Comparison of ENCODE assay signal across 20 cellular contexts in genomic region chr20:25579081-25579770, GRCh38. TPM values are rescaled to one million over a fixed set of nuclear protein-coding genes. Genes with fewer than 3 reads are reported as not detected.
DNase-seq lines count a peak whose midpoint lies in the region; ATAC-seq, FAIRE-seq and TF ChIP-seq lines count a peak whose summit lies in the region.
"Had no signal": no experiment of that assay in that cellular context is flagged by ENCODE, and none has a peak within 500 bp of the region (broad histone marks: within the 10 kb centered on the region; RNA-seq: fewer than 3 reads in every experiment).

No MANE protein-coding gene starts in this region.

- H3K4me1 ChIP-seq in HepG2 (ENCODE audit: insufficient read depth, low read length): peaks cover 91% of the 10 kb centered on the region
- no peaks in the 10 kb centered on the region for H3K4me1 ChIP-seq in right lobe of liver
- H3K4me1 ChIP-seq in SJCRH30: peaks cover 15% of the 10 kb centered on the region
- peaks cover 12% of the 10 kb centered on the region for H3K4me1 ChIP-seq in mesenchymal stem cell (ENCODE audit: control insufficient read depth, insufficient read depth, low read depth, low read length)
- H3K4me1 ChIP-seq in esophagus squamous epithelium: peaks cover 0 to 14% (median 2%) of the 10 kb centered on the region in 3 donors
- H3K4me1 ChIP-seq: foreskin keratinocyte, Peyer's patch had no signal

- H3K14ac ChIP-seq in mesenchymal stem cell (ENCODE audit: low read length in 2 of 2): no peak overlapping the region

- 45% methylated on average over 11 of the region's 11 CpGs for WGBS in HepG2 (ENCODE audit: low lambda C conversion rate)
- WGBS in right lobe of liver (ENCODE audit: insufficient coverage, low coverage, low lambda C conversion rate, missing lambda C conversion rate): 68% methylated on average over 7 of the region's 11 CpGs
- WGBS in mesenchymal stem cell: 70% methylated on average over 11 of the region's 11 CpGs
- 73 to 86% methylated on average over 6 to 8 of the region's 11 CpGs for WGBS in esophagus squamous epithelium, 2 donors

- in situ Hi-C loops in HepG2 (cut with HindIII; ENCODE audit: extremely low pct_ligation_motif_present, low pct_unique_long_range_greater_than_20kb): no loop called here

- H4K8ac ChIP-seq in mesenchymal stem cell (ENCODE audit: low read length): no peak overlapping the region

- 0 out of 2 replicates have a peak overlapping the region, but pooled peaks have one; percentile 1 for H3K9ac ChIP-seq in HepG2 (ENCODE audit: insufficient read depth, low read depth, low read length)
- no peak overlapping the region for H3K9ac ChIP-seq in mesenchymal stem cell (ENCODE audit: low read length)

- H3K27ac ChIP-seq in HepG2 (ENCODE audit: extremely low read length, insufficient read depth, low read length) (peak overlapping the region; percentile 51), right lobe of liver (no peak overlapping the region), SJCRH30 (no peak overlapping the region), mesenchymal stem cell (ENCODE audit: low read length, poor library complexity, severe bottlenecking) (peak overlapping the region; percentile 47), esophagus squamous epithelium (no peak overlapping the region)
- H3K27ac ChIP-seq: foreskin keratinocyte, Peyer's patch had no signal

- H3K4ac ChIP-seq in mesenchymal stem cell (ENCODE audit: low read depth in 1 of 2, low read length in 2 of 2): no peak overlapping the region

- H3K4me3 Mint-ChIP-seq in type B pancreatic cell: peak overlapping the region; percentile 31
- H3K4me3 Mint-ChIP-seq: activated CD4-positive, alpha-beta memory T cell treated with anti-CD3 and anti-CD28 coated beads, Interleukin-2, amount 10 ng/mL, durations not matched to agents 7 days and 5 days; natural killer cell had no signal

- intact Hi-C loops in HepG2 (cut with micrococcal nuclease; ENCODE audit: unreplicated experiment): no loop called here
- intact Hi-C loops in right lobe of liver (cut with DNase I): loop anchor here in 1 of 2 donors (10.0 kb wide), 1 partner anchor 84 kb away; no protein-coding TSS in a partner anchor
- intact Hi-C loops in esophagus squamous epithelium (cut with DNase I): no loop called here

- H2BK15ac ChIP-seq in mesenchymal stem cell (ENCODE audit: low read depth, poor library complexity, severe bottlenecking): no peak overlapping the region

- H3K23ac ChIP-seq in mesenchymal stem cell (ENCODE audit: low read length in 2 of 2): no peak overlapping the region

- no peaks in the 10 kb centered on the region for H3K9me3 Mint-ChIP-seq in type B pancreatic cell
- H3K9me3 Mint-ChIP-seq: activated CD4-positive, alpha-beta memory T cell treated with anti-CD3 and anti-CD28 coated beads, Interleukin-2, amount 10 ng/mL, durations not matched to agents 7 days and 5 days; natural killer cell had no signal

- H3K79me2 ChIP-seq in HepG2 (ENCODE audit: insufficient read depth, low read length): peaks cover 94% of the 10 kb centered on the region

- H3K36me3 ChIP-seq in HepG2 (replicated peaks in 1 of 2; ENCODE audit: control insufficient read depth in 1 of 2, insufficient read depth in 2 of 2, low read length in 2 of 2): peaks cover 6 to 8% of the 10 kb centered on the region in 2 experiments; a peak in 2 of 5 replicates
- no peaks in the 10 kb centered on the region for H3K36me3 ChIP-seq in right lobe of liver
- peaks cover 16% of the 10 kb centered on the region for H3K36me3 ChIP-seq in SJCRH30
- H3K36me3 ChIP-seq in mesenchymal stem cell (ENCODE audit: control insufficient read depth in 1 of 2, insufficient read depth in 2 of 2, low read depth in 1 of 2, low read length in 2 of 2): peaks cover 0 to 10% of the 10 kb centered on the region in 2 experiments
- no peaks in the 10 kb centered on the region for H3K36me3 ChIP-seq in MG63
- H3K36me3 ChIP-seq in esophagus squamous epithelium: peaks cover 0 to 7% (median 0%) of the 10 kb centered on the region in 3 donors
- H3K36me3 ChIP-seq: Peyer's patch had no signal

- FAIRE-seq in HepG2 (lab: Jason Lieb, UNC): no peak
- FAIRE-seq: endothelial cell of umbilical vein, GM12892 had no signal

- H3K4me1 Mint-ChIP-seq in type B pancreatic cell (ENCODE audit: unreplicated experiment): peaks cover 45% of the 10 kb centered on the region

- POLR2A ChIA-PET in HepG2 (lab: Yijun Ruan, JAX): interaction anchor here (0.8 to 1.4 kb wide), 4 partner anchors 14 to 111 kb away, joined by 3 to 9 read pairs (median 4); no protein-coding TSS in a partner anchor

- TF ChIP-seq EP300 in HepG2 (IDR thresholded peaks at IDR 0.05; ENCODE audit: low read depth in 2 of 2, low read length in 2 of 2) (no peak), HepG2 (CRISPR knock-in tag; IDR thresholded peaks at IDR 0.05; ENCODE audit: borderline replicate concordance) (peak; percentile 31; the same call in 1 of the 2 replicates)

- H2BK5ac ChIP-seq in mesenchymal stem cell (ENCODE audit: low read depth, low read length, poor library complexity, severe bottlenecking): peak overlapping the region; percentile 58

- TF ChIP-seq POLR2A in HepG2 (IDR thresholded peaks at IDR 0.05; ENCODE audit: insufficient read depth in 1 of 2, low read depth in 2 of 2, low read length in 2 of 2): 0 out of 4 replicates have a peak, but pooled peaks of 1 of the 2 experiments have one; percentile 21
- TF ChIP-seq POLR2A in right lobe of liver (IDR thresholded peaks at IDR 0.05): no peak
- no peak for TF ChIP-seq POLR2A in esophagus squamous epithelium (IDR thresholded peaks at IDR 0.05)

- H3K36me3 Mint-ChIP-seq in type B pancreatic cell: peaks cover 33% of the 10 kb centered on the region
- H3K36me3 Mint-ChIP-seq: natural killer cell had no signal

- H3K4me2 ChIP-seq in HepG2 (ENCODE audit: low read depth, low read length) (peak overlapping the region; percentile 54), mesenchymal stem cell (ENCODE audit: low read length, poor library complexity, severe bottlenecking) (peak overlapping the region; percentile 54)

- H3K4me3 ChIP-seq in HepG2 (replicated peaks in 1 of 3; ENCODE audit: insufficient read depth in 1 of 3, low read depth in 2 of 3, low read length in 3 of 3) (peak overlapping the region; percentile 2 to 33 (median 8); a peak in 5 of 6 replicates), right lobe of liver (no peak overlapping the region), SJCRH30 (no peak overlapping the region), mesenchymal stem cell (ENCODE audit: insufficient read depth in 1 of 2, low read depth in 1 of 2, low read length in 2 of 2) (peak overlapping the region in 1 of 2 experiments; percentile 16), MG63 (no peak overlapping the region), esophagus squamous epithelium (no peak overlapping the region)
- H3K4me3 ChIP-seq: Peyer's patch had no signal

- H4K91ac ChIP-seq in mesenchymal stem cell (ENCODE audit: low read length): no peak overlapping the region

- H2AFZ ChIP-seq in HepG2 (ENCODE audit: low read length): no peak overlapping the region
- H2AFZ ChIP-seq in mesenchymal stem cell (ENCODE audit: low read depth, low read length): no peak overlapping the region

- H2AK5ac ChIP-seq in mesenchymal stem cell (ENCODE audit: low read length, severe bottlenecking): peak overlapping the region; percentile 6

- TF ChIP-seq RAD21 in HepG2 (CRISPR knock-in tag; IDR thresholded peaks at IDR 0.05): no peak

- H4K20me1 ChIP-seq in HepG2 (ENCODE audit: insufficient read depth, low read length): peaks cover 30% of the 10 kb centered on the region

- peak; percentile 91 for ATAC-seq in HepG2
- no peak for ATAC-seq in right lobe of liver
- ATAC-seq: foreskin keratinocyte, natural killer cell had no signal

- BruUV-seq in HepG2 (replicated peaks; lab: Mats Ljungman, UMichigan): no TSS peak

- H3K18ac ChIP-seq in mesenchymal stem cell (ENCODE audit: low read depth in 1 of 2, low read length in 2 of 2): peak overlapping the region in 1 of 2 experiments; percentile 43

- CTCF ChIA-PET in HepG2 (lab: Yijun Ruan, JAX; ENCODE audit: low intra/inter-chr PET ratio, low total read pairs): no interaction called here

- no peak for TF ChIP-seq CTCF in HepG2 (CRISPR knock-in tag; IDR thresholded peaks at IDR 0.05)
- TF ChIP-seq CTCF in right lobe of liver (IDR thresholded peaks at IDR 0.05): no peak
- TF ChIP-seq CTCF in type B pancreatic cell (conservative IDR thresholded peaks at IDR 0.05): no peak
- TF ChIP-seq CTCF in esophagus squamous epithelium (IDR thresholded peaks at IDR 0.05): no peak

- H3K27ac Mint-ChIP-seq in type B pancreatic cell: peak overlapping the region; percentile 61
- H3K27ac Mint-ChIP-seq: activated CD4-positive, alpha-beta memory T cell treated with anti-CD3 and anti-CD28 coated beads, Interleukin-2, amount 10 ng/mL, durations not matched to agents 7 days and 5 days; natural killer cell had no signal

- H2BK120ac ChIP-seq in mesenchymal stem cell (ENCODE audit: low read depth, low read length): no peak overlapping the region

- DNase-seq in HepG2 (ENCODE audit: low spot score): peak; percentile 87
- no peak for DNase-seq in right lobe of liver
- DNase-seq in SJCRH30: peak; percentile 29 to 54
- DNase-seq in mesenchymal stem cell: no peak
- DNase-seq in type B pancreatic cell (ENCODE audit: extremely low spot score, unreplicated experiment): no peak
- DNase-seq in SK-N-DZ (ENCODE audit: low spot score): no peak
- no peak for DNase-seq in MG63
- no peak for DNase-seq in esophagus squamous epithelium (lab: John Stamatoyannopoulos, UW)
- DNase-seq: activated CD4-positive, alpha-beta memory T cell treated with anti-CD3 and anti-CD28 coated beads, Interleukin-2, amount 10 ng/mL, durations not matched to agents 7 days and 5 days; activated T-cell treated with anti-CD3 and anti-CD28 coated beads, Interleukin-2, amount 50 U/mL, for 48 hours; foreskin keratinocyte; GF-D8; Karpas-422; natural killer cell; NCI-H1436 treated with DMSO at 0.1 percent for 48 hours; NCI-H774; Peyer's patch; stimulated activated CD4-positive, alpha-beta T cell treated with anti-CD3 and anti-CD28 coated beads, Interleukin-1b, Interleukin-23, amount 100 ng/mL, for 48 hours had no signal

- peaks cover 39% of the 10 kb centered on the region for H3K79me1 ChIP-seq in mesenchymal stem cell (replicated peaks; ENCODE audit: low read length, poor library complexity, severe bottlenecking)

- H3K27me3 ChIP-seq in HepG2 (ENCODE audit: control insufficient read depth in 1 of 2, insufficient read depth in 2 of 2, low read length in 2 of 2): no peaks in the 10 kb centered on the region
- H3K27me3 ChIP-seq in right lobe of liver: no peaks in the 10 kb centered on the region
- no peaks in the 10 kb centered on the region for H3K27me3 ChIP-seq in SJCRH30
- no peaks in the 10 kb centered on the region for H3K27me3 ChIP-seq in mesenchymal stem cell (ENCODE audit: control insufficient read depth in 1 of 2, insufficient read depth in 1 of 2, low read length in 2 of 2)
- no peaks in the 10 kb centered on the region for H3K27me3 ChIP-seq in MG63
- no peaks in the 10 kb centered on the region for H3K27me3 ChIP-seq in esophagus squamous epithelium
- H3K27me3 ChIP-seq: foreskin keratinocyte, Peyer's patch had no signal

- no peak overlapping the region for H2BK12ac ChIP-seq in mesenchymal stem cell (ENCODE audit: low read length in 2 of 2)

- H3K9me3 ChIP-seq in HepG2 (ENCODE audit: low read length) (no peaks in the 10 kb centered on the region), right lobe of liver (no peaks in the 10 kb centered on the region), SJCRH30 (replicated peaks) (no peaks in the 10 kb centered on the region), mesenchymal stem cell (ENCODE audit: control insufficient read depth, low read length) (no peaks in the 10 kb centered on the region), MG63 (no peaks in the 10 kb centered on the region), esophagus squamous epithelium (no peaks in the 10 kb centered on the region)
- H3K9me3 ChIP-seq: Peyer's patch had no signal

- no peaks in the 10 kb centered on the region for H3K27me3 Mint-ChIP-seq in type B pancreatic cell

RNA-seq across cellular contexts. Expression of gene NINL, which starts 6.1 kb away (rescaled TPM):
- 23.3 and 34.3 TPM in 2 replicates for total RNA-seq in HepG2 (2016; rRNA removed; fragmentation: Illumina TruSeq; extraction: Trizol)
- total RNA-seq in HepG2 (2016; cell fraction: cytosol; rRNA removed; fragmentation: Illumina TruSeq; extraction: Trizol; ENCODE audit: low read depth): 7.4 and 10.8 TPM in 2 replicates
- 20.1 and 34.4 TPM in 2 replicates for total RNA-seq in HepG2 (2016; cell fraction: insoluble cytoplasmic fraction; rRNA removed; fragmentation: Illumina TruSeq; extraction: Trizol)
- total RNA-seq in HepG2 (2016; cell fraction: membrane; rRNA removed; fragmentation: Illumina TruSeq; extraction: Trizol): 11.6 and 15.7 TPM in 2 replicates
- 37.4 and 38.1 TPM in 2 replicates for total RNA-seq in HepG2 (2016; cell fraction: nucleus; rRNA removed; fragmentation: Illumina TruSeq; extraction: Trizol)
- 32.3 and 34.6 TPM in 2 replicates for polyA plus RNA-seq in HepG2 (2011; rRNA removed)
- polyA plus RNA-seq in HepG2 (2011; cell fraction: cytosol; rRNA removed): 24.8 and 25.8 TPM in 2 replicates
- 114 and 118 TPM in 2 replicates for polyA plus RNA-seq in HepG2 (2011; cell fraction: nucleus; rRNA removed)
- 38.7 and 42.0 TPM in 2 replicates for polyA plus RNA-seq in HepG2 (2012)
- 3.0 and 3.7 TPM in 2 replicates for polyA plus RNA-seq in HepG2 (2016; cell fraction: cytosol; fragmentation: Illumina TruSeq; extraction: Trizol; ENCODE audit: low read depth)
- polyA plus RNA-seq in HepG2 (2016; cell fraction: insoluble cytoplasmic fraction; fragmentation: Illumina TruSeq; extraction: Trizol; ENCODE audit: low read depth): 19.3 and 24.8 TPM in 2 replicates
- polyA plus RNA-seq in HepG2 (2016; cell fraction: membrane; fragmentation: Illumina TruSeq; extraction: Trizol; ENCODE audit: low read depth): 8.1 TPM in 2 replicates
- 90.8 and 96.3 TPM in 2 replicates for polyA plus RNA-seq in HepG2 (2016; cell fraction: nucleus; fragmentation: Illumina TruSeq; extraction: Trizol; ENCODE audit: insufficient read depth, low read depth)
- 1.7 and 32.6 TPM in 2 replicates for polyA minus RNA-seq in HepG2 (2011; rRNA and poly(A)+ RNA removed; ENCODE audit: low replicate concordance)
- 6.9 and 8.0 TPM in 2 replicates for polyA minus RNA-seq in HepG2 (2011; cell fraction: cytosol; rRNA and poly(A)+ RNA removed)
- polyA minus RNA-seq in HepG2 (2011; cell fraction: nucleus; rRNA and poly(A)+ RNA removed): 46.9 and 49.6 TPM in 2 replicates
- 10 to 100 TPM in 1 of 6 experiments, 1 to 10 TPM in 5; 3.6 to 16.0 (median 7.1) TPM for total RNA-seq in right lobe of liver
- 14.1 and 18.1 TPM in 2 replicates for total RNA-seq in SJCRH30 (2014; rRNA removed; shearing (Covaris generic))
- 6.8 TPM for polyA plus RNA-seq in mesenchymal stem cell (2013, experiment 1 of 2)
- polyA plus RNA-seq in mesenchymal stem cell (2013, experiment 2 of 2): 6.4 TPM
- 26.0 and 47.0 TPM in 2 replicates for total RNA-seq in type B pancreatic cell (ENCODE audit: low replicate concordance)
- 46.9 and 49.1 TPM in 2 replicates for polyA plus RNA-seq in SK-N-DZ (2014; cell fraction: cytosol; rRNA removed)
- polyA plus RNA-seq in SK-N-DZ (2014; cell fraction: nucleus; rRNA removed): 137 TPM in 2 replicates
- 3.2 and 9.0 TPM in 2 replicates for total RNA-seq in MG63 (2014; rRNA removed; shearing (Covaris generic); ENCODE audit: low replicate concordance)
- total RNA-seq in esophagus squamous epithelium: 10 to 100 TPM in 1 of 4 donors, 1 to 10 TPM in 3; 2.5 to 11.6 (median 4.7) TPM

RNA-seq across cellular contexts. Expression of gene NANP, which starts 44.6 kb away (rescaled TPM):
- total RNA-seq in HepG2 (2016; rRNA removed; fragmentation: Illumina TruSeq; extraction: Trizol) (21.5 and 31.0 TPM in 2 replicates), right lobe of liver (1 to 10 TPM; 1.8 to 3.3 (median 2.4) TPM), type B pancreatic cell (ENCODE audit: low replicate concordance) (5.6 and 6.3 TPM in 2 replicates), esophagus squamous epithelium (1 to 10 TPM; 2.1 to 5.4 (median 4.8) TPM)
- 3.5 and 3.6 TPM in 2 replicates for total RNA-seq in HepG2 (2016; cell fraction: cytosol; rRNA removed; fragmentation: Illumina TruSeq; extraction: Trizol; ENCODE audit: low read depth)
- total RNA-seq in HepG2 (2016; cell fraction: insoluble cytoplasmic fraction; rRNA removed; fragmentation: Illumina TruSeq; extraction: Trizol): 22.0 and 31.9 TPM in 2 replicates
- total RNA-seq in HepG2 (2016; cell fraction: membrane; rRNA removed; fragmentation: Illumina TruSeq; extraction: Trizol): 15.3 and 16.9 TPM in 2 replicates
- total RNA-seq in HepG2 (2016; cell fraction: nucleus; rRNA removed; fragmentation: Illumina TruSeq; extraction: Trizol): 15.0 and 17.4 TPM in 2 replicates
- polyA plus RNA-seq in HepG2 (2011; rRNA removed): 8.6 and 8.9 TPM in 2 replicates
- polyA plus RNA-seq in HepG2 (2011; cell fraction: cytosol; rRNA removed): 6.1 and 8.7 TPM in 2 replicates
- 3.6 and 5.3 TPM in 2 replicates for polyA plus RNA-seq in HepG2 (2011; cell fraction: nucleus; rRNA removed)
- polyA plus RNA-seq in HepG2 (2012): 9.3 and 12.7 TPM in 2 replicates
- polyA plus RNA-seq in HepG2 (2016; cell fraction: cytosol; fragmentation: Illumina TruSeq; extraction: Trizol; ENCODE audit: low read depth): 1.2 and 1.4 TPM in 2 replicates
- polyA plus RNA-seq in HepG2 (2016; cell fraction: insoluble cytoplasmic fraction; fragmentation: Illumina TruSeq; extraction: Trizol; ENCODE audit: low read depth): 27.2 and 29.9 TPM in 2 replicates
- 5.8 and 6.1 TPM in 2 replicates for polyA plus RNA-seq in HepG2 (2016; cell fraction: membrane; fragmentation: Illumina TruSeq; extraction: Trizol; ENCODE audit: low read depth)
- polyA plus RNA-seq in HepG2 (2016; cell fraction: nucleus; fragmentation: Illumina TruSeq; extraction: Trizol; ENCODE audit: insufficient read depth, low read depth): 15.0 and 15.3 TPM in 2 replicates
- 2.8 and 8.0 TPM in 2 replicates for polyA minus RNA-seq in HepG2 (2011; rRNA and poly(A)+ RNA removed; ENCODE audit: low replicate concordance)
- 8.9 and 9.8 TPM in 2 replicates for polyA minus RNA-seq in HepG2 (2011; cell fraction: cytosol; rRNA and poly(A)+ RNA removed)
- 22.1 and 25.1 TPM in 2 replicates for polyA minus RNA-seq in HepG2 (2011; cell fraction: nucleus; rRNA and poly(A)+ RNA removed)
- total RNA-seq in SJCRH30 (2014; rRNA removed; shearing (Covaris generic)): 15.4 and 16.2 TPM in 2 replicates
- polyA plus RNA-seq in mesenchymal stem cell (2013, experiment 1 of 2): 9.5 TPM
- 9.8 TPM for polyA plus RNA-seq in mesenchymal stem cell (2013, experiment 2 of 2)
- polyA plus RNA-seq in SK-N-DZ (2014; cell fraction: cytosol; rRNA removed): 11.9 and 12.9 TPM in 2 replicates
- polyA plus RNA-seq in SK-N-DZ (2014; cell fraction: nucleus; rRNA removed): 6.5 and 7.7 TPM in 2 replicates
- total RNA-seq in MG63 (2014; rRNA removed; shearing (Covaris generic); ENCODE audit: low replicate concordance): 1.2 and 3.1 TPM in 2 replicates

Comparison
In these comparisons a context has a peak if more than half of its experiments do, and no peak if none do; other contexts are left out.
1. DNase-seq: peak in HepG2 (single experiment) and SJCRH30 (2 of 2); none in right lobe of liver (0 of 3), mesenchymal stem cell (single experiment), type B pancreatic cell (single experiment), SK-N-DZ (single experiment), MG63 (single experiment) and esophagus squamous epithelium (single experiment).
2. H3K27ac ChIP-seq: peak in HepG2 (single experiment) and mesenchymal stem cell (single experiment); none in right lobe of liver (0 of 3), SJCRH30 (single experiment) and esophagus squamous epithelium (0 of 4).
3. H3K4me3 ChIP-seq: peak in HepG2 (3 of 3); none in right lobe of liver (0 of 3), SJCRH30 (single experiment), MG63 (single experiment) and esophagus squamous epithelium (0 of 4).